In genomic region chr4:94208918-94209317, GRCh38 we compare ENCODE assay signal across 10 cellular contexts. TPM values are rescaled to one million over a fixed set of nuclear protein-coding genes. Genes with fewer than 3 reads are reported as not detected.
A peak's percentile ranks its signal among the peaks of the same experiment; 100 is the strongest.
DNase-seq lines count a peak whose midpoint lies in the region; ATAC-seq, FAIRE-seq and TF ChIP-seq lines count a peak whose summit lies in the region.
"Had no signal": no experiment of that assay in that cellular context is flagged by ENCODE, and none has a peak within 500 bp of the region (broad histone marks: within the 10 kb centered on the region; RNA-seq: fewer than 3 reads in every experiment).

No MANE protein-coding gene starts in this region.

- ATAC-seq in gastroesophageal sphincter, result no peak
- ATAC-seq in stimulated activated memory B cell treated with anti-CD40 and anti-IgM and Interleukin-4, amounts not matched to agents 10 μg/mL and 1 μg/mL and 100 μg/mL, for 72 hours, result no peak
- ATAC-seq: activated CD4-positive, CD25-positive, alpha-beta regulatory T cell treated with anti-CD3 and anti-CD28 coated beads, Interleukin-2, amount 50 U/mL, for 24 hours had no signal

- H3K27ac ChIP-seq in gastroesophageal sphincter, result peak overlapping the region in 3 of 4 donors; percentile 86 to 91 (median 88)

- TF ChIP-seq CTCF in WI38 (IDR thresholded peaks at IDR 0.05; ENCODE audit: low read depth, low read length), result no peak
- no peak for TF ChIP-seq CTCF in gastroesophageal sphincter (IDR thresholded peaks at IDR 0.05)
- TF ChIP-seq CTCF in D721Med (IDR thresholded peaks at IDR 0.05; ENCODE audit: insufficient read depth, missing control alignments), result no peak

- H3K27ac Mint-ChIP-seq in activated T-cell treated with anti-CD3 and anti-CD28 coated beads, Interleukin-2, amount 50 U/mL, for 24 hours, result peak overlapping the region; percentile 100
- peak overlapping the region; percentile 96 for H3K27ac Mint-ChIP-seq in stimulated activated memory B cell treated with anti-CD40 and anti-IgM and Interleukin-4, amounts not matched to agents 10 μg/mL and 1 μg/mL and 100 μg/mL, for 72 hours

- no peak for TF ChIP-seq POLR2A in gastroesophageal sphincter (IDR thresholded peaks at IDR 0.05)

- no peak for FAIRE-seq in D721Med (lab: Jason Lieb, UNC)
- FAIRE-seq: frontal cortex had no signal

- no peaks in the 10 kb centered on the region for H3K9me3 ChIP-seq in gastroesophageal sphincter

- peak overlapping the region; percentile 99 for H3K4me3 Mint-ChIP-seq in activated T-cell treated with anti-CD3 and anti-CD28 coated beads, Interleukin-2, amount 50 U/mL, for 24 hours
- H3K4me3 Mint-ChIP-seq in stimulated activated memory B cell treated with anti-CD40 and anti-IgM and Interleukin-4, amounts not matched to agents 10 μg/mL and 1 μg/mL and 100 μg/mL, for 72 hours, result peak overlapping the region; percentile 95

- H3K27me3 Mint-ChIP-seq in activated T-cell treated with anti-CD3 and anti-CD28 coated beads, Interleukin-2, amount 50 U/mL, for 24 hours, result no peaks in the 10 kb centered on the region
- no peaks in the 10 kb centered on the region for H3K27me3 Mint-ChIP-seq in stimulated activated memory B cell treated with anti-CD40 and anti-IgM and Interleukin-4, amounts not matched to agents 10 μg/mL and 1 μg/mL and 100 μg/mL, for 72 hours

- H3K4me3 ChIP-seq in WI38 (ENCODE audit: low read depth, low read length), result peak overlapping the region; percentile 90
- peak overlapping the region; percentile 66 to 90 for H3K4me3 ChIP-seq in gastroesophageal sphincter

- peaks cover 44% of the 10 kb centered on the region for H3K4me1 Mint-ChIP-seq in activated T-cell treated with anti-CD3 and anti-CD28 coated beads, Interleukin-2, amount 50 U/mL, for 24 hours (ENCODE audit: low read depth)
- peaks cover 35% of the 10 kb centered on the region for H3K4me1 Mint-ChIP-seq in stimulated activated memory B cell treated with anti-CD40 and anti-IgM and Interleukin-4, amounts not matched to agents 10 μg/mL and 1 μg/mL and 100 μg/mL, for 72 hours

- peaks cover 4 to 23% (median 7%) of the 10 kb centered on the region in 3 donors for H3K4me1 ChIP-seq in gastroesophageal sphincter

- no peaks in the 10 kb centered on the region for H3K27me3 ChIP-seq in gastroesophageal sphincter

- 56 to 77% methylated on average over 1 of the region's 1 CpG for WGBS in gastroesophageal sphincter (ENCODE audit: low coverage in 1 of 2), 2 donors

- DNase-seq in activated T-cell treated with anti-CD3 and anti-CD28 coated beads, Interleukin-2, amount 50 U/mL, for 24 hours, result no peak
- no peak for DNase-seq in activated T-cell treated with anti-CD3 and anti-CD28 coated beads, Interleukin-2, amount 50 U/mL, for 1 hour
- DNase-seq in iPS-NIHi11 (ENCODE audit: low spot score), result no peak
- DNase-seq in D721Med (ENCODE audit: insufficient read length, low spot score), result no peak
- DNase-seq in hepatic stellate cell (ENCODE audit: low spot score), result no peak

- no peaks in the 10 kb centered on the region for H3K9me3 Mint-ChIP-seq in activated T-cell treated with anti-CD3 and anti-CD28 coated beads, Interleukin-2, amount 50 U/mL, for 24 hours
- no peaks in the 10 kb centered on the region for H3K9me3 Mint-ChIP-seq in stimulated activated memory B cell treated with anti-CD40 and anti-IgM and Interleukin-4, amounts not matched to agents 10 μg/mL and 1 μg/mL and 100 μg/mL, for 72 hours

- peaks cover 0 to 36% of the 10 kb centered on the region in 2 donors for H3K36me3 ChIP-seq in gastroesophageal sphincter

- no peak for TF ChIP-seq EP300 in gastroesophageal sphincter (IDR thresholded peaks at IDR 0.05)

- peaks cover 61% of the 10 kb centered on the region for H3K36me3 Mint-ChIP-seq in activated T-cell treated with anti-CD3 and anti-CD28 coated beads, Interleukin-2, amount 50 U/mL, for 24 hours (ENCODE audit: low read depth)
- H3K36me3 Mint-ChIP-seq in stimulated activated memory B cell treated with anti-CD40 and anti-IgM and Interleukin-4, amounts not matched to agents 10 μg/mL and 1 μg/mL and 100 μg/mL, for 72 hours, result peaks cover 21% of the 10 kb centered on the region

RNA-seq across cellular contexts. Expression of gene SMARCAD1, which starts 1.3 kb away (rescaled TPM):
- 10 to 100 TPM; 12.8 to 25.8 (median 18.6) TPM for total RNA-seq in gastroesophageal sphincter
